Comparison of ENCODE assay signal across 26 cellular contexts in genomic region chr2:204255469-204255868, GRCh38.
A peak's percentile ranks its signal among the peaks of the same experiment; 100 is the strongest.
DNase-seq lines count a peak whose midpoint lies in the region; TF ChIP-seq lines count a peak whose summit lies in the region.
"Had no signal": no experiment of that assay in that cellular context is flagged by ENCODE, and none has a peak within 500 bp of the region (broad histone marks: within the 10 kb centered on the region; RNA-seq: fewer than 3 reads in every experiment).

No MANE protein-coding gene starts in this region.

- DNase-seq in CD14-positive monocyte (ENCODE audit: low spot score) (no peak), DMS53 treated with DMSO at 0.1 percent for 48 hours (lab: John Stamatoyannopoulos, UW; ENCODE audit: unreplicated experiment) (peak; percentile 81), foreskin fibroblast (peak; percentile 14 to 22), neuronal stem cell (ENCODE audit: low spot score) (no peak), UCSD-AML1 (lab: John Stamatoyannopoulos, UW; ENCODE audit: unreplicated experiment) (no peak), GDM1 (lab: John Stamatoyannopoulos, UW) (no peak), OCI-M1 (lab: John Stamatoyannopoulos, UW) (no peak)
- DNase-seq: activated effector memory CD4-positive, alpha-beta T cell treated with anti-CD3 and anti-CD28 coated beads, Interleukin-2, amount 50 U/mL, for 16 hours; activated T-cell treated with anti-CD3 and anti-CD28 coated beads, Interleukin-2, amount 50 U/mL, for 24 hours; aorta; effector CD8-positive, alpha-beta T cell; immature natural killer cell; IMR-90; left colon; NCI-H1930; NCI-H226; nucleus accumbens; SIG-M5; sigmoid colon; stimulated activated CD4-positive, alpha-beta T cell treated with anti-CD3 and anti-CD28 coated beads, Interleukin-4, amount 100 ng/mL, for 1 hour; transverse colon had no signal

- no peaks in the 10 kb centered on the region for H3K27me3 ChIP-seq in neuronal stem cell (ENCODE audit: control insufficient read depth in 3 of 3, insufficient read depth in 3 of 3, low read depth in 1 of 3, low read length in 3 of 3)
- H3K27me3 ChIP-seq: sigmoid colon, transverse colon had no signal

- H3K9me3 Mint-ChIP-seq in CD14-positive monocyte, result no peaks in the 10 kb centered on the region
- H3K9me3 Mint-ChIP-seq: activated T-cell treated with anti-CD3 and anti-CD28 coated beads, Interleukin-2, amount 50 U/mL, for 24 hours; immature natural killer cell; WTC11 had no signal

- H3K4me1 Mint-ChIP-seq in CD14-positive monocyte, result peaks cover 24% of the 10 kb centered on the region
- H3K4me1 Mint-ChIP-seq: immature natural killer cell had no signal

- H4K91ac ChIP-seq in neuronal stem cell (ENCODE audit: low read depth, low read length, poor library complexity), result no peak overlapping the region

- no peak for TF ChIP-seq CTCF in CD14-positive monocyte (IDR thresholded peaks at IDR 0.05)
- no peak for TF ChIP-seq CTCF in foreskin fibroblast (IDR thresholded peaks at IDR 0.05; ENCODE audit: low read depth, low read length)

- no peaks in the 10 kb centered on the region for H3K36me3 Mint-ChIP-seq in CD14-positive monocyte
- H3K36me3 Mint-ChIP-seq: activated naive CD8-positive, alpha-beta T cell; immature natural killer cell; WTC11 had no signal

- H3K23ac ChIP-seq in neuronal stem cell (ENCODE audit: low read depth, low read length, poor library complexity), result no peak overlapping the region

- peaks cover 0 to 11% (median 0%) of the 10 kb centered on the region in 3 donors for H3K27me3 Mint-ChIP-seq in CD14-positive monocyte (ENCODE audit: low read depth in 3 of 3)

- no CpG with 5 or more reads among the region's 2 CpGs for WGBS in neuronal stem cell (ENCODE audit: extremely low coverage in 2 of 2, insufficient read length in 2 of 2, insufficient replicate concordance in 1 of 2), 2 donors

- peak overlapping the region; percentile 12 for H2AFZ ChIP-seq in neuronal stem cell (ENCODE audit: low read length)

- intact Hi-C loops in CD14-positive monocyte (cut with micrococcal nuclease), result no loop called here

- no peak overlapping the region for H4K8ac ChIP-seq in neuronal stem cell (ENCODE audit: low read depth, low read length)

- H3K4me1 ChIP-seq in neuronal stem cell (ENCODE audit: control insufficient read depth in 2 of 2, insufficient read depth in 1 of 2, low read depth in 1 of 2, low read length in 2 of 2), result peaks cover 12 to 43% of the 10 kb centered on the region in 2 donors
- H3K4me1 ChIP-seq: prostate gland had no signal

- H2BK5ac ChIP-seq in neuronal stem cell (ENCODE audit: low read length), result no peak overlapping the region

- H3K4me2 ChIP-seq in neuronal stem cell (ENCODE audit: insufficient read depth, low read length, poor library complexity, severe bottlenecking), result no peak overlapping the region

- H3K27ac Mint-ChIP-seq in CD14-positive monocyte, result peak overlapping the region; percentile 70 to 87 (median 82)
- H3K27ac Mint-ChIP-seq: activated naive CD8-positive, alpha-beta T cell; activated T-cell treated with anti-CD3 and anti-CD28 coated beads, Interleukin-2, amount 50 U/mL, for 24 hours; immature natural killer cell; WTC11 had no signal

- no peak overlapping the region for H3K14ac ChIP-seq in neuronal stem cell (ENCODE audit: low read length)

- H3K4ac ChIP-seq in neuronal stem cell (ENCODE audit: low read length), result no peak overlapping the region

- H2BK120ac ChIP-seq in neuronal stem cell (ENCODE audit: low read depth, low read length), result no peak overlapping the region

- H2BK15ac ChIP-seq in neuronal stem cell (ENCODE audit: low read length), result no peak overlapping the region

- no peaks in the 10 kb centered on the region for H3K79me1 ChIP-seq in neuronal stem cell (ENCODE audit: low read depth, low read length)

- H3K4me3 ChIP-seq in foreskin fibroblast (ENCODE audit: low read depth in 1 of 2, low read length in 2 of 2) (no peak overlapping the region), neuronal stem cell (ENCODE audit: low read length in 2 of 2) (no peak overlapping the region)
- H3K4me3 ChIP-seq: prostate gland, sigmoid colon, transverse colon had no signal

- no peaks in the 10 kb centered on the region for H3K9me3 ChIP-seq in neuronal stem cell (replicated peaks in 1 of 2; ENCODE audit: control insufficient read depth in 2 of 2, insufficient read depth in 1 of 2, low read depth in 1 of 2, low read length in 2 of 2)
- H3K9me3 ChIP-seq: prostate gland, sigmoid colon, transverse colon had no signal

- H2AK5ac ChIP-seq in neuronal stem cell (ENCODE audit: low read depth, low read length), result no peak overlapping the region

- no peaks in the 10 kb centered on the region for H3K36me3 ChIP-seq in neuronal stem cell (replicated peaks in 1 of 2; ENCODE audit: control insufficient read depth in 2 of 2, insufficient read depth in 2 of 2, low read length in 2 of 2)
- H3K36me3 ChIP-seq: prostate gland, sigmoid colon, transverse colon had no signal

- H3K18ac ChIP-seq in neuronal stem cell (ENCODE audit: low read length), result no peak overlapping the region

- H2BK12ac ChIP-seq in neuronal stem cell (ENCODE audit: low read length), result no peak overlapping the region

- no peak overlapping the region for H3K27ac ChIP-seq in neuronal stem cell (replicated peaks; ENCODE audit: low read length)
- H3K27ac ChIP-seq: C4-2B, epithelial cell of prostate, prostate gland, sigmoid colon, transverse colon had no signal

- peak overlapping the region in 1 of 2 donors; percentile 4 for H3K4me3 Mint-ChIP-seq in CD14-positive monocyte
- H3K4me3 Mint-ChIP-seq: activated naive CD8-positive, alpha-beta T cell; activated T-cell treated with anti-CD3 and anti-CD28 coated beads, Interleukin-2, amount 50 U/mL, for 24 hours; immature natural killer cell; WTC11 had no signal

- H3K9ac ChIP-seq in neuronal stem cell (ENCODE audit: low read depth, low read length, poor library complexity), result no peak overlapping the region

Comparison
In these comparisons a context has a peak if more than half of its experiments do, and no peak if none do; other contexts are left out.
1. DNase-seq: peak in DMS53 treated with DMSO at 0.1 percent for 48 hours (single experiment) and foreskin fibroblast (2 of 2); none in CD14-positive monocyte (single experiment), neuronal stem cell (single experiment), UCSD-AML1 (single experiment), GDM1 (single experiment) and OCI-M1 (single experiment).